ENCODE assay signal across 13 cellular contexts in the genomic region with DNA sequence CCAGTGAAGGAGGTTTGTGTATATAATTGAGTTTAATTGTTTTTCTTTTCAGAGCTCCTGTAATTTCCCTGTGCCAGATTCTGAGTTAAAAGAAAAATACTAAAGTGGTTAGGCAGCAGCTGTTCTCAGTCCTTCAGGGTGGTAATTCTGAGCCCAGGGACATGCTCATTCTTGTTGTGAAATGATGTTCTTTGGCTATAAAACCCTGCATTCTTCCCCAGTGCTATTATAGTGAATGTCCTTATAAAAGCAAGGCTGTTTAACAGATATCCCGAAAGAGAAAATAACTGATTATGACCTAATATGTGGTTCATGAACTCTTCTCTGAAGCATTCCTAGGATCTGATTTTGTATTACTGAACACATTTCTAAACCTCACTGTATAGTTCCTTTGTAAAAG. TPM values are rescaled to one million over a fixed set of nuclear protein-coding genes. Genes with fewer than 3 reads are reported as not detected.
DNase-seq lines count a peak whose midpoint lies in the region; ATAC-seq and TF ChIP-seq lines count a peak whose summit lies in the region.
"Had no signal": no experiment of that assay in that cellular context is flagged by ENCODE, and none has a peak within 500 bp of the region (broad histone marks: within the 10 kb centered on the region; RNA-seq: fewer than 3 reads in every experiment).

No MANE protein-coding gene starts in this region.

- H2AK5ac ChIP-seq in mesendoderm (ENCODE audit: low read length), result no peak overlapping the region

- ATAC-seq in RWPE2 (ENCODE audit: low read depth) (peak; percentile 31; the same call in 2 of the 3 replicates), GM18519 (IDR thresholded peaks at IDR 0.05; ENCODE audit: low FRiP score, unreplicated experiment) (no peak), HG03280 (IDR thresholded peaks at IDR 0.05; ENCODE audit: unreplicated experiment) (no peak)

- no peak overlapping the region for H3K9ac ChIP-seq in mesendoderm (ENCODE audit: low read length)

- H3K4me2 ChIP-seq in mesendoderm (ENCODE audit: low read length), result no peak overlapping the region

- no peak overlapping the region for H2BK15ac ChIP-seq in mesendoderm (replicated peaks; ENCODE audit: low read depth)

- H3K23ac ChIP-seq in mesendoderm (ENCODE audit: low read length), result no peak overlapping the region

- no CpG with 5 or more reads among the region's 1 CpG for WGBS in mesendoderm (ENCODE audit: extremely low coverage, insufficient coverage, low lambda C conversion rate)

- H2BK120ac ChIP-seq in mesendoderm (ENCODE audit: low read depth, low read length), result no peak overlapping the region

- H3K4me3 ChIP-seq in AG10803 (ENCODE audit: low read length) (no peak overlapping the region), RWPE2 (ENCODE audit: severe bottlenecking) (no peak overlapping the region), foreskin fibroblast (ENCODE audit: low read depth in 1 of 2, low read length in 2 of 2) (no peak overlapping the region), mesendoderm (ENCODE audit: low read length) (no peak overlapping the region)
- H3K4me3 ChIP-seq: SK-N-MC, upper lobe of left lung had no signal

- H4K8ac ChIP-seq in mesendoderm (ENCODE audit: low read depth, low read length), result no peak overlapping the region

- H3K4me1 ChIP-seq in RWPE2 (ENCODE audit: insufficient read depth, poor library complexity, severe bottlenecking), result no peaks in the 10 kb centered on the region
- peaks cover 5% of the 10 kb centered on the region for H3K4me1 ChIP-seq in mesendoderm (ENCODE audit: control insufficient read depth, low read depth, low read length)
- H3K4me1 ChIP-seq: upper lobe of left lung had no signal

- H3K36me3 ChIP-seq in RWPE2 (ENCODE audit: low read depth) (no peaks in the 10 kb centered on the region), mesendoderm (ENCODE audit: control insufficient read depth, insufficient read depth, low read length) (no peaks in the 10 kb centered on the region)
- H3K36me3 ChIP-seq: upper lobe of left lung, WERI-Rb-1 had no signal

- H3K27me3 ChIP-seq in RWPE2 (ENCODE audit: insufficient read depth, poor library complexity, severe bottlenecking), result no peaks in the 10 kb centered on the region
- H3K27me3 ChIP-seq in mesendoderm (ENCODE audit: insufficient read depth, low read length, poor library complexity), result no peaks in the 10 kb centered on the region
- H3K27me3 ChIP-seq: upper lobe of left lung had no signal

- no peak overlapping the region for H3K18ac ChIP-seq in mesendoderm (ENCODE audit: low read length)

- H4K5ac ChIP-seq in mesendoderm (ENCODE audit: low read length), result no peak overlapping the region

- H3K79me1 ChIP-seq in mesendoderm (ENCODE audit: low read length), result no peaks in the 10 kb centered on the region

- H3K9me3 ChIP-seq in RWPE2 (ENCODE audit: severe bottlenecking), result no peaks in the 10 kb centered on the region
- H3K9me3 ChIP-seq: upper lobe of left lung had no signal

- H3K79me2 ChIP-seq in mesendoderm (ENCODE audit: control insufficient read depth, insufficient read depth, low read length), result no peaks in the 10 kb centered on the region

- H3K27ac ChIP-seq in RWPE2 (ENCODE audit: poor library complexity, severe bottlenecking) (no peak overlapping the region), mesendoderm (ENCODE audit: low read depth, low read length) (no peak overlapping the region)
- H3K27ac ChIP-seq: SK-N-MC, upper lobe of left lung, WERI-Rb-1 had no signal

- DNase-seq in AG10803 (ENCODE audit: low read depth) (peak; percentile 51), NCI-H1417 treated with DMSO at 0.1 percent for 48 hours (lab: John Stamatoyannopoulos, UW) (peak; percentile 46), RWPE2 (ENCODE audit: low spot score) (no peak), foreskin fibroblast (peak; percentile 47 to 62), mesendoderm (no peak), 8988T (no peak)
- DNase-seq: NCI-H1092; stimulated activated CD8-positive, alpha-beta memory T cell treated with anti-CD3 and anti-CD28 coated beads, Interleukin-4, amount 100 ng/mL, for 48 hours; upper lobe of left lung; WERI-Rb-1 had no signal

- no peak overlapping the region for H3K56ac ChIP-seq in mesendoderm (ENCODE audit: low read length)

- no peak overlapping the region for H3K4ac ChIP-seq in mesendoderm (ENCODE audit: low read depth, low read length)

- no peak overlapping the region for H2BK5ac ChIP-seq in mesendoderm (ENCODE audit: low read length)

- no peak for TF ChIP-seq CTCF in AG10803 (conservative IDR thresholded peaks at IDR 0.05; ENCODE audit: low read length)
- TF ChIP-seq CTCF in RWPE2 (IDR thresholded peaks at IDR 0.05; ENCODE audit: poor library complexity, severe bottlenecking), result no peak
- TF ChIP-seq CTCF in foreskin fibroblast (IDR thresholded peaks at IDR 0.05; ENCODE audit: low read depth, low read length), result no peak

RNA-seq across cellular contexts. Expression of a gene that starts 34.0 kb away (rescaled TPM):
- polyA plus RNA-seq in mesendoderm (2013, experiment 1 of 2), result 8.1 TPM
- 8.5 TPM for polyA plus RNA-seq in mesendoderm (2013, experiment 2 of 2)

Comparison
In these comparisons a context has a peak if more than half of its experiments do, and no peak if none do; other contexts are left out.
1. DNase-seq: peak in AG10803 (single experiment), NCI-H1417 treated with DMSO at 0.1 percent for 48 hours (single experiment) and foreskin fibroblast (2 of 2); none in RWPE2 (single experiment), mesendoderm (single experiment) and 8988T (single experiment).